Comparison of ENCODE assay signal across 16 cellular contexts in genomic region chr1:113031060-113031933, GRCh38. TPM values are rescaled to one million over a fixed set of nuclear protein-coding genes. Genes with fewer than 3 reads are reported as not detected.
DNase-seq lines count a peak whose midpoint lies in the region; ATAC-seq and TF ChIP-seq lines count a peak whose summit lies in the region.
"Had no signal": no experiment of that assay in that cellular context is flagged by ENCODE, and none has a peak within 500 bp of the region (broad histone marks: within the 10 kb centered on the region; RNA-seq: fewer than 3 reads in every experiment).

No MANE protein-coding gene starts in this region.

- no peaks in the 10 kb centered on the region for H3K4me1 Mint-ChIP-seq in activated T-helper 1 cell treated with anti-CD3 and anti-CD28 coated beads, Interleukin-12 subunit alpha, Interleukin-12 subunit beta, Interleukin-2, Interleukin-4 antibody, amounts not matched to agents 30 ng/mL and 10 ng/mL and 1 ng/mL, durations not matched to agents 14 hours and 24 hours and 36 hours (ENCODE audit: low read depth)

- no peaks in the 10 kb centered on the region for H3K36me3 ChIP-seq in urinary bladder (ENCODE audit: insufficient read depth)
- H3K36me3 ChIP-seq: sigmoid colon had no signal

- no peaks in the 10 kb centered on the region for H3K27me3 Mint-ChIP-seq in activated T-helper 1 cell treated with anti-CD3 and anti-CD28 coated beads, Interleukin-12 subunit alpha, Interleukin-12 subunit beta, Interleukin-2, Interleukin-4 antibody, amounts not matched to agents 30 ng/mL and 10 ng/mL and 1 ng/mL, durations not matched to agents 14 hours and 24 hours and 36 hours (ENCODE audit: insufficient read depth)
- H3K27me3 Mint-ChIP-seq: activated CD4-positive, alpha-beta memory T cell treated with anti-CD3 and anti-CD28 coated beads for 36 hours had no signal

- ATAC-seq in GM18909 (IDR thresholded peaks at IDR 0.05; ENCODE audit: poor library complexity, unreplicated experiment) (peak; percentile 70), HG02610 (IDR thresholded peaks at IDR 0.05; ENCODE audit: unreplicated experiment) (peak; percentile 82), SK-N-SH treated with all-trans-retinoic acid at 6 μM for 48 hours (no peak)
- ATAC-seq: left colon had no signal

- 84% methylated on average over 9 of the region's 9 CpGs for WGBS in urinary bladder

- DNase-seq in NCI-H1694 treated with DMSO at 0.1 percent for 48 hours (lab: John Stamatoyannopoulos, UW), result peak; percentile 85
- DNase-seq in activated CD8-positive, alpha-beta memory T cell treated with anti-CD3 and anti-CD28 coated beads, Interleukin-2, amount 50 U/mL, for 4 hours, result no peak
- no peak for DNase-seq in activated T-helper 1 cell treated with anti-CD3 and anti-CD28 coated beads, Interleukin-12 subunit alpha, Interleukin-12 subunit beta, Interleukin-2, Interleukin-4 antibody, amounts not matched to agents 30 ng/mL and 10 ng/mL and 1 ng/mL, durations not matched to agents 14 hours and 24 hours and 36 hours (ENCODE audit: low spot score)
- DNase-seq: activated CD4-positive, alpha-beta memory T cell treated with anti-CD3 and anti-CD28 coated beads for 36 hours; activated naive CD4-positive, alpha-beta T cell treated with Interleukin-2 at 50 U/mL for 16 hours; glutamatergic neuron; left colon; NCI-H1417 treated with DMSO at 0.1 percent for 48 hours; NCI-H774; sigmoid colon; T-helper 9 cell had no signal

- intact Hi-C loops in activated T-helper 1 cell treated with anti-CD3 and anti-CD28 coated beads, Interleukin-12 subunit alpha, Interleukin-12 subunit beta, Interleukin-2, Interleukin-4 antibody, amounts not matched to agents 30 ng/mL and 10 ng/mL and 1 ng/mL, durations not matched to agents 14 hours and 24 hours and 36 hours (cut with micrococcal nuclease), result no loop called here

- H3K27ac Mint-ChIP-seq in activated T-helper 1 cell treated with anti-CD3 and anti-CD28 coated beads, Interleukin-12 subunit alpha, Interleukin-12 subunit beta, Interleukin-2, Interleukin-4 antibody, amounts not matched to agents 30 ng/mL and 10 ng/mL and 1 ng/mL, durations not matched to agents 14 hours and 24 hours and 36 hours, result no peak overlapping the region
- H3K27ac Mint-ChIP-seq: activated CD4-positive, alpha-beta memory T cell treated with anti-CD3 and anti-CD28 coated beads for 36 hours; nephron had no signal

- H3K27ac ChIP-seq in urinary bladder (ENCODE audit: low read depth), result peak overlapping the region; percentile 45
- H3K27ac ChIP-seq: sigmoid colon had no signal

- no peaks in the 10 kb centered on the region for H3K9me3 Mint-ChIP-seq in activated T-helper 1 cell treated with anti-CD3 and anti-CD28 coated beads, Interleukin-12 subunit alpha, Interleukin-12 subunit beta, Interleukin-2, Interleukin-4 antibody, amounts not matched to agents 30 ng/mL and 10 ng/mL and 1 ng/mL, durations not matched to agents 14 hours and 24 hours and 36 hours
- H3K9me3 Mint-ChIP-seq: activated CD4-positive, alpha-beta memory T cell treated with anti-CD3 and anti-CD28 coated beads for 36 hours; nephron had no signal

- no peaks in the 10 kb centered on the region for H3K4me1 ChIP-seq in urinary bladder (ENCODE audit: insufficient read depth)
- H3K4me1 ChIP-seq: sigmoid colon had no signal

- no peak overlapping the region for H3K4me3 Mint-ChIP-seq in activated T-helper 1 cell treated with anti-CD3 and anti-CD28 coated beads, Interleukin-12 subunit alpha, Interleukin-12 subunit beta, Interleukin-2, Interleukin-4 antibody, amounts not matched to agents 30 ng/mL and 10 ng/mL and 1 ng/mL, durations not matched to agents 14 hours and 24 hours and 36 hours
- H3K4me3 Mint-ChIP-seq: activated CD4-positive, alpha-beta memory T cell treated with anti-CD3 and anti-CD28 coated beads for 36 hours; nephron had no signal

- no peaks in the 10 kb centered on the region for H3K36me3 Mint-ChIP-seq in activated T-helper 1 cell treated with anti-CD3 and anti-CD28 coated beads, Interleukin-12 subunit alpha, Interleukin-12 subunit beta, Interleukin-2, Interleukin-4 antibody, amounts not matched to agents 30 ng/mL and 10 ng/mL and 1 ng/mL, durations not matched to agents 14 hours and 24 hours and 36 hours (ENCODE audit: low read depth)
- H3K36me3 Mint-ChIP-seq: activated CD4-positive, alpha-beta memory T cell treated with anti-CD3 and anti-CD28 coated beads for 36 hours had no signal

- no peak overlapping the region for H3K4me3 ChIP-seq in urinary bladder (ENCODE audit: low read depth, low read length)
- H3K4me3 ChIP-seq: sigmoid colon had no signal

TF ChIP-seq in SK-N-SH treated with all-trans-retinoic acid at 6 μM for 48 hours, 23 proteins besides CTCF, POLR2A, EP300 and RAD21:
- TF ChIP-seq PPARA (CRISPR knock-in tag; IDR thresholded peaks at IDR 0.05; ENCODE audit: borderline replicate concordance), result no peak
- no peak for TF ChIP-seq TCF4 (CRISPR knock-in tag; IDR thresholded peaks at IDR 0.05; ENCODE audit: borderline replicate concordance)
- TF ChIP-seq TSHZ2 (CRISPR knock-in tag; IDR thresholded peaks at IDR 0.05), result no peak
- TF ChIP-seq GLIS3 (CRISPR knock-in tag; IDR thresholded peaks at IDR 0.05), result no peak
- TF ChIP-seq TOX (CRISPR knock-in tag; IDR thresholded peaks at IDR 0.05; ENCODE audit: borderline replicate concordance), result no peak
- no peak for TF ChIP-seq ZFP3 (CRISPR knock-in tag; IDR thresholded peaks at IDR 0.05)
- no peak for TF ChIP-seq ZNF70 (CRISPR knock-in tag; IDR thresholded peaks at IDR 0.05)
- TF ChIP-seq ESRRG (CRISPR knock-in tag; IDR thresholded peaks at IDR 0.05), result no peak
- TF ChIP-seq ZNF565 (CRISPR knock-in tag; conservative IDR thresholded peaks at IDR 0.05; ENCODE audit: low read depth), result no peak
- no peak for TF ChIP-seq ZFP30 (CRISPR knock-in tag; IDR thresholded peaks at IDR 0.05)
- no peak for TF ChIP-seq POU6F1 (CRISPR knock-in tag; IDR thresholded peaks at IDR 0.05; ENCODE audit: borderline replicate concordance, low read depth)
- TF ChIP-seq ARNTL (CRISPR knock-in tag; IDR thresholded peaks at IDR 0.05; ENCODE audit: borderline replicate concordance, low read depth), result no peak
- TF ChIP-seq SNAI2 (CRISPR knock-in tag; IDR thresholded peaks at IDR 0.05), result no peak
TF ChIP-seq in SK-N-SH treated with all-trans-retinoic acid at 6 μM for 48 hours: peak in this region for 0.

RNA-seq across cellular contexts. Expression of gene LRIG2, which starts 41.7 kb away (rescaled TPM):
- total RNA-seq in urinary bladder, result 49.7 TPM
- polyA plus RNA-seq in urinary bladder, result 4.5 TPM
- total RNA-seq in activated T-helper 1 cell treated with anti-CD3 and anti-CD28 coated beads, Interleukin-12 subunit alpha, Interleukin-12 subunit beta, Interleukin-2, Interleukin-4 antibody, amounts not matched to agents 30 ng/mL and 10 ng/mL and 1 ng/mL, durations not matched to agents 14 hours and 24 hours and 36 hours, result 11.2 and 12.3 TPM in 2 replicates
